ENCODE assay signal across 1 cellular context in the genomic region with DNA sequence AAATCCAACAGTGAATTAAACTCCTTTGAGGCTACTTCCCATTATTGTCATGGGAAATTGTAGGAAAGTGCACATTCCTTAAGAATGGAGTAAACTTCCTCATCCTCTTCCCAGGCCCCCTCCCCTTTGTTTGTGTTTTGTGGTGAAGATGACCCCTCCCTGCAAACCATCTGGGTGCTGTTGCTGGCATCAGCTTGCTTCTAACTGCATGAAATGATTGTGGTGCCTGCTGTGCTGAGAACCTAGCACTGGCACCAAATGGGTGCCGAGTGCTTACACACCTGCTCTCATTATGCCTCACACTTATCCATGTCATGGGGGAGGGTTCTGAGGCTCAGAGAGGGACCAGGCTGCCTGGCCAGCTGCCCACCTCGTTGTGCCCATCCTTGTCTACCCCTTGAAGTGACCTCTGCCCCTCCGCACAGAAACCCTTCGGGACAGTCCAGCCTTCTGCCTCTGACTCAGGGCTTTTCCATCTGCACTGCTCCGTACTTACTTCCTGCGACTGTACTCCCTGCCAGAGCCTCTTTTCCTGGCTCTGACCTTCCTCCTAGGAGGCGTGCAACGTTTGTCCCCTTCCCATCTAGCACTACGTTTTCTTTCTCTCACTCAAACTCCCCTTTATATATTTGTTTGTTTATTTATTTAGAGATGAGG.
TF ChIP-seq lines count a peak whose summit lies in the region.

No MANE protein-coding gene starts in this region.

TF ChIP-seq in SK-N-SH treated with all-trans-retinoic acid at 6 μM for 48 hours, 23 proteins besides CTCF, POLR2A, EP300 and RAD21 (continued from another document):
- TF ChIP-seq, protein P1, sequence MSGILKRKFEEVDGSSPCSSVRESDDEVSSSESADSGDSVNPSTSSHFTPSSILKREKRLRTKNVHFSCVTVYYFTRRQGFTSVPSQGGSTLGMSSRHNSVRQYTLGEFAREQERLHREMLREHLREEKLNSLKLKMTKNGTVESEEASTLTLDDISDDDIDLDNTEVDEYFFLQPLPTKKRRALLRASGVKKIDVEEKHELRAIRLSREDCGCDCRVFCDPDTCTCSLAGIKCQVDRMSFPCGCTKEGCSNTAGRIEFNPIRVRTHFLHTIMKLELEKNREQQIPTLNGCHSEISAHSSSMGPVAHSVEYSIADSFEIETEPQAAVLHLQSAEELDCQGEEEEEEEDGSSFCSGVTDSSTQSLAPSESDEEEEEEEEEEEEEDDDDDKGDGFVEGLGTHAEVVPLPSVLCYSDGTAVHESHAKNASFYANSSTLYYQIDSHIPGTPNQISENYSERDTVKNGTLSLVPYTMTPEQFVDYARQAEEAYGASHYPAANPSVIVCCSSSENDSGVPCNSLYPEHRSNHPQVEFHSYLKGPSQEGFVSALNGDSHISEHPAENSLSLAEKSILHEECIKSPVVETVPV (CRISPR knock-in tag; IDR thresholded peaks at IDR 0.05), result no peak
- no peak for TF ChIP-seq ESRRG (CRISPR knock-in tag; IDR thresholded peaks at IDR 0.05)
- TF ChIP-seq, protein P2, sequence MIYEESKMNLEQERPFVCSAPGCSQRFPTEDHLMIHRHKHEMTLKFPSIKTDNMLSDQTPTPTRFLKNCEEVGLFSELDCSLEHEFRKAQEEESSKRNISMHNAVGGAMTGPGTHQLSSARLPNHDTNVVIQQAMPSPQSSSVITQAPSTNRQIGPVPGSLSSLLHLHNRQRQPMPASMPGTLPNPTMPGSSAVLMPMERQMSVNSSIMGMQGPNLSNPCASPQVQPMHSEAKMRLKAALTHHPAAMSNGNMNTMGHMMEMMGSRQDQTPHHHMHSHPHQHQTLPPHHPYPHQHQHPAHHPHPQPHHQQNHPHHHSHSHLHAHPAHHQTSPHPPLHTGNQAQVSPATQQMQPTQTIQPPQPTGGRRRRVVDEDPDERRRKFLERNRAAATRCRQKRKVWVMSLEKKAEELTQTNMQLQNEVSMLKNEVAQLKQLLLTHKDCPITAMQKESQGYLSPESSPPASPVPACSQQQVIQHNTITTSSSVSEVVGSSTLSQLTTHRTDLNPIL (CRISPR knock-in tag; IDR thresholded peaks at IDR 0.05; ENCODE audit: low read depth), result no peak
- TF ChIP-seq TOX (CRISPR knock-in tag; IDR thresholded peaks at IDR 0.05; ENCODE audit: borderline replicate concordance), result no peak
- TF ChIP-seq, protein P3, sequence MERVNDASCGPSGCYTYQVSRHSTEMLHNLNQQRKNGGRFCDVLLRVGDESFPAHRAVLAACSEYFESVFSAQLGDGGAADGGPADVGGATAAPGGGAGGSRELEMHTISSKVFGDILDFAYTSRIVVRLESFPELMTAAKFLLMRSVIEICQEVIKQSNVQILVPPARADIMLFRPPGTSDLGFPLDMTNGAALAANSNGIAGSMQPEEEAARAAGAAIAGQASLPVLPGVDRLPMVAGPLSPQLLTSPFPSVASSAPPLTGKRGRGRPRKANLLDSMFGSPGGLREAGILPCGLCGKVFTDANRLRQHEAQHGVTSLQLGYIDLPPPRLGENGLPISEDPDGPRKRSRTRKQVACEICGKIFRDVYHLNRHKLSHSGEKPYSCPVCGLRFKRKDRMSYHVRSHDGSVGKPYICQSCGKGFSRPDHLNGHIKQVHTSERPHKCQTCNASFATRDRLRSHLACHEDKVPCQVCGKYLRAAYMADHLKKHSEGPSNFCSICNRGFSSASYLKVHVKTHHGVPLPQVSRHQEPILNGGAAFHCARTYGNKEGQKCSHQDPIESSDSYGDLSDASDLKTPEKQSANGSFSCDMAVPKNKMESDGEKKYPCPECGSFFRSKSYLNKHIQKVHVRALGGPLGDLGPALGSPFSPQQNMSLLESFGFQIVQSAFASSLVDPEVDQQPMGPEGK (CRISPR knock-in tag; IDR thresholded peaks at IDR 0.05; ENCODE audit: borderline replicate concordance), result no peak
